Comparison of ENCODE assay signal across 29 cellular contexts in genomic region chr7:68793513-68793912, GRCh38.
"Had no signal": no experiment of that assay in that cellular context is flagged by ENCODE, and none has a peak within 500 bp of the region (broad histone marks: within the 10 kb centered on the region; RNA-seq: fewer than 3 reads in every experiment).

No MANE protein-coding gene starts in this region.

- H3K4me3 ChIP-seq: colonic mucosa, coronary artery, dorsolateral prefrontal cortex, esophagus muscularis mucosa, esophagus squamous epithelium, gastrocnemius medialis, gastroesophageal sphincter, heart left ventricle, heart right ventricle, hepatocyte had no signal

- H3K4me3 Mint-ChIP-seq: dendritic cell treated with granulocyte-macrophage colony-stimulating factor and Interleukin-4, amounts not matched to agents 40 ng/mL and 50 ng/mL, for 4 days; effector memory CD8-positive, alpha-beta T cell had no signal

- H3K27ac Mint-ChIP-seq: dendritic cell treated with granulocyte-macrophage colony-stimulating factor and Interleukin-4, amounts not matched to agents 40 ng/mL and 50 ng/mL, for 4 days; effector memory CD8-positive, alpha-beta T cell had no signal

- ATAC-seq: effector memory CD8-positive, alpha-beta T cell; esophagus mucosa; foreskin keratinocyte; gastrocnemius medialis; gastroesophageal sphincter; heart left ventricle; heart right ventricle had no signal

- DNase-seq: colonic mucosa; cortex of kidney; dermis blood vessel endothelial cell; dorsolateral prefrontal cortex; effector CD4-positive, alpha-beta T cell; effector CD8-positive, alpha-beta T cell; effector memory CD4-positive, alpha-beta T cell; effector memory CD8-positive, alpha-beta T cell; erythroblast; esophagus squamous epithelium; foreskin fibroblast; foreskin keratinocyte; foreskin melanocyte; gastrocnemius medialis; glutamatergic neuron; head of caudate nucleus; heart left ventricle; heart right ventricle had no signal

- H2AFZ ChIP-seq: hepatocyte had no signal

- H3K4me2 ChIP-seq: hepatocyte had no signal

- H3K27me3 Mint-ChIP-seq: dendritic cell treated with granulocyte-macrophage colony-stimulating factor and Interleukin-4, amounts not matched to agents 40 ng/mL and 50 ng/mL, for 4 days; effector memory CD8-positive, alpha-beta T cell had no signal

- H3K9me3 ChIP-seq: colonic mucosa, esophagus squamous epithelium, gastroesophageal sphincter had no signal

- H3K36me3 ChIP-seq: colonic mucosa, esophagus muscularis mucosa, esophagus squamous epithelium, gastrocnemius medialis, gastroesophageal sphincter, heart left ventricle, heart right ventricle had no signal

- H3K4me1 ChIP-seq: colonic mucosa, esophagus muscularis mucosa, esophagus squamous epithelium, foreskin keratinocyte, gastrocnemius medialis, gastroesophageal sphincter, heart left ventricle, heart right ventricle had no signal

- FAIRE-seq: colon, endometrium, endothelial cell of umbilical vein, frontal cortex had no signal

- H3K79me2 ChIP-seq: hepatocyte had no signal

- H3K27ac ChIP-seq: colonic mucosa, coronary artery, dorsolateral prefrontal cortex, epithelial cell of prostate, esophagus muscularis mucosa, esophagus squamous epithelium, foreskin keratinocyte, gastrocnemius medialis, gastroesophageal sphincter, heart left ventricle, heart right ventricle, hepatocyte had no signal

- H3K27me3 ChIP-seq: colonic mucosa, esophagus muscularis mucosa, esophagus squamous epithelium, foreskin keratinocyte, gastrocnemius medialis, gastroesophageal sphincter, heart left ventricle, heart right ventricle, hepatocyte had no signal
